1 cellular context compared by ENCODE assay signal in the genomic region with DNA sequence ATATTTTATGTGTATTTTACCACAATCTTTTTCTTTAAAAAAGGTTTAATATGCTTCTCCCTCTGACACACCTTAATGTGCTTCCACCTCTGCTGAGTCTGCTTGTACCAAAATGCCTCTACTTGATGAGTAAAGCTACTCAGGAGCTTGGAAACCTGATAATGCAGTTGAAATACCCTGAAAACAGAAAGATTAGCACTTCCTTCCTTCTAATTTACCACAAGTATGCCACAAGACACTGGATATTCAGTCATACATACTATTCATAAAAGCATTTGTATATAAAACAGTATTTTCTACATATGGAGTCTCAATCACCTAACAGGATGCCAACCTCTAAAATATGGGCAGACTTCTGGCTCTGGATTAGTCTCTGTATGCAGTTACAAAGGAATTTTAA.
TF ChIP-seq lines count a peak whose summit lies in the region.

No MANE protein-coding gene starts in this region.

TF ChIP-seq in GM23338, 12 proteins besides CTCF, POLR2A, EP300 and RAD21 (continued from another document):
- TF ChIP-seq, protein P1, sequence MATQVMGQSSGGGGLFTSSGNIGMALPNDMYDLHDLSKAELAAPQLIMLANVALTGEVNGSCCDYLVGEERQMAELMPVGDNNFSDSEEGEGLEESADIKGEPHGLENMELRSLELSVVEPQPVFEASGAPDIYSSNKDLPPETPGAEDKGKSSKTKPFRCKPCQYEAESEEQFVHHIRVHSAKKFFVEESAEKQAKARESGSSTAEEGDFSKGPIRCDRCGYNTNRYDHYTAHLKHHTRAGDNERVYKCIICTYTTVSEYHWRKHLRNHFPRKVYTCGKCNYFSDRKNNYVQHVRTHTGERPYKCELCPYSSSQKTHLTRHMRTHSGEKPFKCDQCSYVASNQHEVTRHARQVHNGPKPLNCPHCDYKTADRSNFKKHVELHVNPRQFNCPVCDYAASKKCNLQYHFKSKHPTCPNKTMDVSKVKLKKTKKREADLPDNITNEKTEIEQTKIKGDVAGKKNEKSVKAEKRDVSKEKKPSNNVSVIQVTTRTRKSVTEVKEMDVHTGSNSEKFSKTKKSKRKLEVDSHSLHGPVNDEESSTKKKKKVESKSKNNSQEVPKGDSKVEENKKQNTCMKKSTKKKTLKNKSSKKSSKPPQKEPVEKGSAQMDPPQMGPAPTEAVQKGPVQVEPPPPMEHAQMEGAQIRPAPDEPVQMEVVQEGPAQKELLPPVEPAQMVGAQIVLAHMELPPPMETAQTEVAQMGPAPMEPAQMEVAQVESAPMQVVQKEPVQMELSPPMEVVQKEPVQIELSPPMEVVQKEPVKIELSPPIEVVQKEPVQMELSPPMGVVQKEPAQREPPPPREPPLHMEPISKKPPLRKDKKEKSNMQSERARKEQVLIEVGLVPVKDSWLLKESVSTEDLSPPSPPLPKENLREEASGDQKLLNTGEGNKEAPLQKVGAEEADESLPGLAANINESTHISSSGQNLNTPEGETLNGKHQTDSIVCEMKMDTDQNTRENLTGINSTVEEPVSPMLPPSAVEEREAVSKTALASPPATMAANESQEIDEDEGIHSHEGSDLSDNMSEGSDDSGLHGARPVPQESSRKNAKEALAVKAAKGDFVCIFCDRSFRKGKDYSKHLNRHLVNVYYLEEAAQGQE (IDR thresholded peaks at IDR 0.05; ENCODE audit: unreplicated experiment): no peak
- no peak for TF ChIP-seq STAT1 (IDR thresholded peaks at IDR 0.05; ENCODE audit: unreplicated experiment)
